38 cellular contexts compared by ENCODE assay signal in the genomic region with DNA sequence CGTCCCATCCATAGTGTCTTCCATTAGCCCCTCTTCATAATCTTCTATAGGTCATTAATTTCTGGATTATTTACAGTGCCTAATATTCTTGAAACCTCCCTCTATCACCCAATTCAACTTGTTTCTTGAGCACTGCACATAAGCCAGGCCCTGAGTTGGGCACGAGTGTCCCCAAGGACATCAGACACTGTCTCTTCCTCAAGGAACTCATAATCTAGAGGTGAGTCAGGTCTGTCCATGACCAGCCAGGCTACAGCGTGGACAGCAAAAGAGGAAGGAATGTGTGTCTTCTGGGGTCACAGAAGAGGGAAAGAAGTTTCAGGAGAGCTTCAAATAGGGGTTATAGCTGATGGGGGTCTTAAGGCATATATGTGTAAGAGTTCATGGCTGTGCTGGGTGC. TPM values are rescaled to one million over a fixed set of nuclear protein-coding genes. Genes with fewer than 3 reads are reported as not detected.
"Had no signal": no experiment of that assay in that cellular context is flagged by ENCODE, and none has a peak within 500 bp of the region (broad histone marks: within the 10 kb centered on the region; RNA-seq: fewer than 3 reads in every experiment).

No MANE protein-coding gene starts in this region.

- H3K4me3 ChIP-seq: adrenal gland, body of pancreas, breast epithelium had no signal

- H3K36me3 ChIP-seq: adrenal gland, brain microvascular endothelial cell, breast epithelium, WERI-Rb-1 had no signal

- ATAC-seq: activated CD4-positive, alpha-beta T cell treated with anti-CD3 and anti-CD28 coated beads for 36 hours; activated CD4-positive, CD25-positive, alpha-beta regulatory T cell treated with anti-CD3 and anti-CD28 coated beads, Interleukin-2, amount 50 U/mL, for 24 hours; activated CD8-positive, alpha-beta T cell treated with anti-CD3 and anti-CD28 coated beads for 36 hours; activated naive CD4-positive, alpha-beta T cell treated with anti-CD3 and anti-CD28 coated beads, Interleukin-2, amount 50 U/mL, for 72 hours; activated T-cell treated with anti-CD3 and anti-CD28 coated beads, Interleukin-2, amount 50 U/mL, for 4 hours; activated T-cell treated with anti-CD3 and anti-CD28 coated beads, Interleukin-2, amount 50 U/mL, for 72 hours; activated T-helper 17 cell treated with anti-CD3 and anti-CD28 coated beads, Interleukin-2, amount 50 U/mL, for 72 hours; body of pancreas; WTC11 had no signal

- H3K4me1 ChIP-seq: adrenal gland, body of pancreas, breast epithelium had no signal

- DNase-seq: activated CD4-positive, alpha-beta memory T cell treated with anti-CD3 and anti-CD28 coated beads for 36 hours; activated CD4-positive, alpha-beta T cell treated with anti-CD3 and anti-CD28 coated beads for 1 hour; activated CD4-positive, alpha-beta T cell treated with anti-CD3 and anti-CD28 coated beads for 36 hours; activated CD4-positive, alpha-beta T cell treated with anti-CD3 and anti-CD28 coated beads, Interleukin-2, amount 10 ng/mL, durations not matched to agents 24 days and 14 days; activated CD4-positive, alpha-beta T cell treated with anti-CD3 and anti-CD28 coated beads, Interleukin-2, amount 50 U/mL, for 1 hour; activated CD4-positive, alpha-beta T cell treated with anti-CD3 and anti-CD28 coated beads, Interleukin-2, amount 50 U/mL, for 4 hours; activated CD4-positive, CD25-positive, alpha-beta regulatory T cell; activated CD8-positive, alpha-beta memory T cell treated with anti-CD3 and anti-CD28 coated beads, Interleukin-2, amount 50 U/mL, for 4 hours; activated CD8-positive, alpha-beta T cell treated with anti-CD3 and anti-CD28 coated beads for 36 hours; activated effector memory CD4-positive, alpha-beta T cell treated with anti-CD3 and anti-CD28 coated beads, Interleukin-2, amount 50 U/mL, for 16 hours; activated gamma-delta T cell treated with Interleukin-2 at 50 U/mL for 16 hours; activated naive CD4-positive, alpha-beta T cell; activated naive CD4-positive, alpha-beta T cell treated with anti-CD3 and anti-CD28 coated beads for 36 hours; activated naive CD4-positive, alpha-beta T cell treated with anti-CD3 and anti-CD28 coated beads, Interleukin-2, amount 50 U/mL, for 16 hours; activated naive CD8-positive, alpha-beta T cell treated with anti-CD3 and anti-CD28 coated beads for 36 hours; activated T-cell treated with anti-CD3 and anti-CD28 coated beads for 4 hours; activated T-cell treated with anti-CD3 and anti-CD28 coated beads, Interleukin-2, amount 50 U/mL, for 1 hour; activated T-cell treated with anti-CD3 and anti-CD28 coated beads, Interleukin-2, amount 50 U/mL, for 4 hours; activated T-cell treated with anti-CD3 and anti-CD28 coated beads, Interleukin-2, amount 50 U/mL, for 72 hours; adrenal gland; amniotic stem cell; aorta; body of pancreas; brain microvascular endothelial cell; caudate nucleus; SW 1271; T-helper 1 cell; T-helper 2 cell; T-helper 9 cell; WERI-Rb-1 had no signal

- H3K9me3 ChIP-seq: adrenal gland, body of pancreas, breast epithelium had no signal

- H3K27ac ChIP-seq: adrenal gland, body of pancreas, brain microvascular endothelial cell, breast epithelium, WERI-Rb-1 had no signal

- FAIRE-seq: astrocyte, TTC549 had no signal

- H3K27me3 ChIP-seq: body of pancreas, breast epithelium had no signal

RNA-seq across cellular contexts. Expression of a gene that starts 12.5 kb away (rescaled TPM):
- total RNA-seq: activated CD4-positive, alpha-beta T cell treated with anti-CD3 and anti-CD28 coated beads, Interleukin-2, amount 10 ng/mL, durations not matched to agents 24 days and 14 days; activated T-helper 1 cell treated with anti-CD3 and anti-CD28 coated beads, Interleukin-12 subunit alpha, Interleukin-12 subunit beta, Interleukin-2, Interleukin-4 antibody, amounts not matched to agents 30 ng/mL and 10 ng/mL and 1 ng/mL, durations not matched to agents 14 hours and 24 hours and 36 hours had no signal
